17 cellular contexts compared by ENCODE assay signal in genomic region chr11:65278351-65278750, GRCh38. TPM values are rescaled to one million over a fixed set of nuclear protein-coding genes. Genes with fewer than 3 reads are reported as not detected.
DNase-seq lines count a peak whose midpoint lies in the region; ATAC-seq, FAIRE-seq and TF ChIP-seq lines count a peak whose summit lies in the region.
"Had no signal": no experiment of that assay in that cellular context is flagged by ENCODE, and none has a peak within 500 bp of the region (broad histone marks: within the 10 kb centered on the region; RNA-seq: fewer than 3 reads in every experiment).

No MANE protein-coding gene starts in this region.

- H2BK12ac ChIP-seq in mesenchymal stem cell (ENCODE audit: low read length in 2 of 2) = peak overlapping the region in 1 of 2 experiments; percentile 67

- H3K27me3 Mint-ChIP-seq in astrocyte (ENCODE audit: low read depth, unreplicated experiment) = no peaks in the 10 kb centered on the region
- no peaks in the 10 kb centered on the region for H3K27me3 Mint-ChIP-seq in CD8-positive, alpha-beta T cell (ENCODE audit: low read depth)

- H3K4me3 ChIP-seq in HUES48 (ENCODE audit: low read depth, low read length) = no peak overlapping the region
- H3K4me3 ChIP-seq in astrocyte (ENCODE audit: insufficient read depth, low read depth, low read length) = no peak overlapping the region
- H3K4me3 ChIP-seq in mesenchymal stem cell (ENCODE audit: insufficient read depth in 1 of 2, low read depth in 1 of 2, low read length in 2 of 2) = no peak overlapping the region
- H3K4me3 ChIP-seq in CD8-positive, alpha-beta T cell (ENCODE audit: low read depth, low read length) = no peak overlapping the region
- H3K4me3 ChIP-seq: mucosa of descending colon, pancreas had no signal

- in situ Hi-C loops in ACHN (cut with HindIII; ENCODE audit: low pct_ligation_motif_present, low pct_unique_long_range_greater_than_20kb, low sequenced_read_pairs) = no loop called here

- H2AK5ac ChIP-seq in mesenchymal stem cell (ENCODE audit: low read length, severe bottlenecking) = peak overlapping the region; percentile 87

- no peak overlapping the region for H4K91ac ChIP-seq in mesenchymal stem cell (ENCODE audit: low read length)

- H3K9ac ChIP-seq in HUES48 (ENCODE audit: low read depth, low read length) (no peak overlapping the region), astrocyte (ENCODE audit: low read length) (peak overlapping the region; percentile 63), mesenchymal stem cell (ENCODE audit: low read length) (no peak overlapping the region)

- no peak overlapping the region for H2BK120ac ChIP-seq in mesenchymal stem cell (ENCODE audit: low read depth, low read length)

- no peak overlapping the region for H2BK15ac ChIP-seq in mesenchymal stem cell (ENCODE audit: low read depth, poor library complexity, severe bottlenecking)

- H3K27ac ChIP-seq in HUES48 (ENCODE audit: low read depth, low read length) (peak overlapping the region; percentile 48), astrocyte (ENCODE audit: low read depth, low read length) (peak overlapping the region; percentile 89), mesenchymal stem cell (ENCODE audit: low read length, poor library complexity, severe bottlenecking) (peak overlapping the region; percentile 93)
- H3K27ac ChIP-seq in CD8-positive, alpha-beta T cell (ENCODE audit: low read depth, low read length) = no peak overlapping the region

- H3K27ac Mint-ChIP-seq in astrocyte (ENCODE audit: unreplicated experiment) = peak overlapping the region; percentile 96
- H3K27ac Mint-ChIP-seq in CD8-positive, alpha-beta T cell = no peak overlapping the region
- H3K27ac Mint-ChIP-seq: T-helper 1 cell treated with Interleukin-12 subunit alpha and Interleukin-12 subunit beta and Interleukin-4 antibody, amounts not matched to agents 30 μg/mL and 1 μg/mL, for 36 hours had no signal

- POLR2A ChIA-PET in CD8-positive, alpha-beta T cell (lab: Charles Lee) = no interaction called here

- H3K9me3 ChIP-seq in HUES48 (ENCODE audit: control insufficient read depth, insufficient read depth, low read length) = no peaks in the 10 kb centered on the region
- H3K9me3 ChIP-seq in astrocyte (ENCODE audit: insufficient read depth, low read depth, low read length) = no peaks in the 10 kb centered on the region
- H3K9me3 ChIP-seq in mesenchymal stem cell (ENCODE audit: control insufficient read depth, low read length) = no peaks in the 10 kb centered on the region
- no peaks in the 10 kb centered on the region for H3K9me3 ChIP-seq in CD8-positive, alpha-beta T cell (ENCODE audit: low read length)
- H3K9me3 ChIP-seq: mucosa of descending colon, pancreas had no signal

- H3K27me3 ChIP-seq in HUES48 (ENCODE audit: control insufficient read depth, insufficient read depth, low read length) (no peaks in the 10 kb centered on the region), astrocyte (ENCODE audit: insufficient read depth, low read length) (no peaks in the 10 kb centered on the region), mesenchymal stem cell (ENCODE audit: control insufficient read depth in 1 of 2, insufficient read depth in 1 of 2, low read length in 2 of 2) (no peaks in the 10 kb centered on the region)
- H3K27me3 ChIP-seq in CD8-positive, alpha-beta T cell (ENCODE audit: insufficient read depth, low read length) = no peaks in the 10 kb centered on the region
- H3K27me3 ChIP-seq: pancreas had no signal

- no peaks in the 10 kb centered on the region for H3K36me3 Mint-ChIP-seq in astrocyte (ENCODE audit: low read depth, unreplicated experiment)
- peaks cover 69% of the 10 kb centered on the region for H3K36me3 Mint-ChIP-seq in CD8-positive, alpha-beta T cell

- H3K23ac ChIP-seq in mesenchymal stem cell (ENCODE audit: low read length in 2 of 2) = no peak overlapping the region

- no peaks in the 10 kb centered on the region for H4K20me1 ChIP-seq in astrocyte (ENCODE audit: insufficient read depth, low read length)

- no peak overlapping the region for H2AFZ ChIP-seq in astrocyte (ENCODE audit: low read depth, low read length)
- no peak overlapping the region for H2AFZ ChIP-seq in mesenchymal stem cell (ENCODE audit: low read depth, low read length)

- WGBS in mesenchymal stem cell = 4% methylated on average over 2 of the region's 2 CpGs

- no peaks in the 10 kb centered on the region for H3K79me2 ChIP-seq in astrocyte (ENCODE audit: insufficient read depth, low read length)

- intact Hi-C loops in CD8-positive, alpha-beta T cell (cut with DNase I, micrococcal nuclease) = no loop called here

- H3K4me2 ChIP-seq in astrocyte (ENCODE audit: low read length) (peak overlapping the region; percentile 67), mesenchymal stem cell (ENCODE audit: low read length, poor library complexity, severe bottlenecking) (no peak overlapping the region)

- DNase-seq in ACHN = peak; percentile 50
- peak; percentile 46 for DNase-seq in astrocyte (ENCODE audit: low read depth)
- DNase-seq in mesenchymal stem cell = no peak
- DNase-seq in middle frontal gyrus (ENCODE audit: extremely low spot score, low spot score) = no peak
- DNase-seq in CD8-positive, alpha-beta T cell = no peak
- DNase-seq in NCI-H1092 (lab: John Stamatoyannopoulos, UW) = no peak
- DNase-seq: activated T-cell treated with anti-CD3 and anti-CD28 coated beads, Interleukin-2, amount 50 U/mL, for 4 hours; DMS79; foreskin fibroblast; mucosa of descending colon; NCI-H1694 treated with DMSO at 0.1 percent for 48 hours; NCI-H510A; pancreas had no signal

- H3K4me1 Mint-ChIP-seq in astrocyte (ENCODE audit: low read depth, unreplicated experiment) = peaks cover 62% of the 10 kb centered on the region
- H3K4me1 Mint-ChIP-seq in CD8-positive, alpha-beta T cell (ENCODE audit: low read depth) = no peaks in the 10 kb centered on the region

- ATAC-seq in GM21390 (IDR thresholded peaks at IDR 0.05; ENCODE audit: unreplicated experiment) = no peak
- no peak for ATAC-seq in CD8-positive, alpha-beta T cell
- ATAC-seq: activated T-cell treated with anti-CD3 and anti-CD28 coated beads, Interleukin-2, amount 50 U/mL, for 4 hours; mucosa of descending colon; pancreas had no signal

- H3K4me1 ChIP-seq in HUES48 (ENCODE audit: control insufficient read depth, insufficient read depth, low read length) = 0 out of 2 replicates have a peak, but pooled peaks cover 3% of the 10 kb centered on the region
- peaks cover 48% of the 10 kb centered on the region for H3K4me1 ChIP-seq in astrocyte (ENCODE audit: insufficient read depth, low read length)
- peaks cover 12% of the 10 kb centered on the region for H3K4me1 ChIP-seq in mesenchymal stem cell (ENCODE audit: control insufficient read depth, insufficient read depth, low read depth, low read length)
- no peaks in the 10 kb centered on the region for H3K4me1 ChIP-seq in CD8-positive, alpha-beta T cell (ENCODE audit: insufficient read depth, low read length)

- FAIRE-seq in astrocyte (lab: Jason Lieb, UNC) = no peak
- FAIRE-seq: pancreas, RCC 7860 had no signal

- H3K4me3 Mint-ChIP-seq in astrocyte (ENCODE audit: unreplicated experiment) = peak overlapping the region; percentile 73
- no peak overlapping the region for H3K4me3 Mint-ChIP-seq in CD8-positive, alpha-beta T cell
- H3K4me3 Mint-ChIP-seq: activated T-cell treated with anti-CD3 and anti-CD28 coated beads, Interleukin-2, amount 50 U/mL, for 4 hours; T-helper 1 cell treated with Interleukin-12 subunit alpha and Interleukin-12 subunit beta and Interleukin-4 antibody, amounts not matched to agents 30 μg/mL and 1 μg/mL, for 36 hours had no signal

- no peaks in the 10 kb centered on the region for H3K9me3 Mint-ChIP-seq in astrocyte (ENCODE audit: unreplicated experiment)
- H3K9me3 Mint-ChIP-seq in CD8-positive, alpha-beta T cell = no peaks in the 10 kb centered on the region
- H3K9me3 Mint-ChIP-seq: activated T-cell treated with anti-CD3 and anti-CD28 coated beads, Interleukin-2, amount 50 U/mL, for 4 hours; T-helper 1 cell treated with Interleukin-12 subunit alpha and Interleukin-12 subunit beta and Interleukin-4 antibody, amounts not matched to agents 30 μg/mL and 1 μg/mL, for 36 hours had no signal

- H3K79me1 ChIP-seq in mesenchymal stem cell (replicated peaks; ENCODE audit: low read length, poor library complexity, severe bottlenecking) = peaks cover 8% of the 10 kb centered on the region

- no peak for TF ChIP-seq CTCF in astrocyte (IDR thresholded peaks at IDR 0.05; ENCODE audit: insufficient read depth, low read depth, low read length)
- no peak for TF ChIP-seq CTCF in CD8-positive, alpha-beta T cell (IDR thresholded peaks at IDR 0.05)

- CTCF ChIA-PET in CD8-positive, alpha-beta T cell (lab: Charles Lee) = interaction anchor here (0.8 to 2.3 kb wide), 6 partner anchors 11 to 54 kb away, joined by 3 to 14 read pairs (median 3); no protein-coding TSS in a partner anchor

- no peak overlapping the region for H3K18ac ChIP-seq in mesenchymal stem cell (ENCODE audit: low read depth in 1 of 2, low read length in 2 of 2)

- H2BK5ac ChIP-seq in mesenchymal stem cell (ENCODE audit: low read depth, low read length, poor library complexity, severe bottlenecking) = no peak overlapping the region

- H3K14ac ChIP-seq in mesenchymal stem cell (ENCODE audit: low read length in 2 of 2) = no peak overlapping the region

- H3K4ac ChIP-seq in mesenchymal stem cell (ENCODE audit: low read depth in 1 of 2, low read length in 2 of 2) = no peak overlapping the region

- H4K8ac ChIP-seq in mesenchymal stem cell (ENCODE audit: low read length) = no peak overlapping the region

- H3K36me3 ChIP-seq in HUES48 (ENCODE audit: control insufficient read depth, insufficient read depth, low read length) (peaks cover 82% of the 10 kb centered on the region), astrocyte (ENCODE audit: insufficient read depth, low read length) (peaks cover 21% of the 10 kb centered on the region), mesenchymal stem cell (ENCODE audit: control insufficient read depth in 1 of 2, insufficient read depth in 2 of 2, low read depth in 1 of 2, low read length in 2 of 2) (peaks cover 11 to 33% of the 10 kb centered on the region in 2 experiments)
- peaks cover 38% of the 10 kb centered on the region for H3K36me3 ChIP-seq in CD8-positive, alpha-beta T cell (ENCODE audit: insufficient read depth, low read length)

RNA-seq across cellular contexts. Expression of gene POLA2, which starts 16.6 kb away (rescaled TPM):
- total RNA-seq in astrocyte = 5.2 and 6.0 TPM in 2 replicates
- 2.6 TPM for polyA plus RNA-seq in mesenchymal stem cell (2013, experiment 1 of 2)
- 3.4 TPM for polyA plus RNA-seq in mesenchymal stem cell (2013, experiment 2 of 2)
- 1 to 10 TPM; 8.5 to 9.3 TPM for total RNA-seq in CD8-positive, alpha-beta T cell

RNA-seq across cellular contexts. Expression of gene CDC42EP2, which starts 36.3 kb away (rescaled TPM):
- total RNA-seq in astrocyte = 23.0 and 26.7 TPM in 2 replicates
- 22.3 TPM for polyA plus RNA-seq in mesenchymal stem cell (2013, experiment 1 of 2)
- polyA plus RNA-seq in mesenchymal stem cell (2013, experiment 2 of 2) = 21.3 TPM
- total RNA-seq in CD8-positive, alpha-beta T cell = under 1 TPM; 0.67 to 0.76 TPM

RNA-seq across cellular contexts. Expression of gene DPF2, which starts 55.3 kb away (rescaled TPM):
- total RNA-seq in astrocyte = 58.5 and 66.4 TPM in 2 replicates
- 52.4 TPM for polyA plus RNA-seq in mesenchymal stem cell (2013, experiment 1 of 2)
- polyA plus RNA-seq in mesenchymal stem cell (2013, experiment 2 of 2) = 46.0 TPM
- 10 to 100 TPM; 71.4 to 71.5 TPM for total RNA-seq in CD8-positive, alpha-beta T cell

Comparison
In these comparisons a context has a peak if more than half of its experiments do, and no peak if none do; other contexts are left out.
1. DNase-seq: peak in ACHN (single experiment) and astrocyte (single experiment); none in mesenchymal stem cell (single experiment), middle frontal gyrus (single experiment), CD8-positive, alpha-beta T cell (0 of 7) and NCI-H1092 (single experiment).
2. RNA of gene CDC42EP2, which starts 36.3 kb away (total RNA-seq): 23.0 to 26.7 TPM in astrocyte; 0.67 to 0.76 TPM in CD8-positive, alpha-beta T cell; every median in the first group is over 10 times any median in the second.